In the genomic region with DNA sequence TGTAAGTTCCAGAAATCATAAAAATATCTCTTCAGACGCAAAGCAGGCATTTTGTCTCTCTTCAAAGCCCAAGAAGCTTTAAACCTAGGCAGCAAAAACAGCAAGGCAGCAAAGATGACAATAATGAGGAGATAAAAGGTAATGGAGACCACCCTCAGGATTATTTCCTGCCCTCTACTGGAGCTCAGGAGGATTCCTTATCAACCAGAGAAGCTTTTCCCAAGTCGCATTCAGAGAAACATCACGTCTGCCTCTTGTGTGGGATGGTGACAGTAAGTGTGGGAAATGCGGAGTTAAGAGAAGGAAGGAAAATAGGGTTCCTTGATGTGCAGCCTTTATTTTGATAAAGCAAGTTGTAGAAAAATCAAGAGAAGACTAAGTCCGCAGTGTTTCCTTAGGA, we compare ENCODE assay signal across 23 cellular contexts.
"Had no signal": no experiment of that assay in that cellular context is flagged by ENCODE, and none has a peak within 500 bp of the region (broad histone marks: within the 10 kb centered on the region; RNA-seq: fewer than 3 reads in every experiment).

No MANE protein-coding gene starts in this region.

- H3K27ac ChIP-seq: coronary artery, heart left ventricle, left ventricle myocardium inferior, neutrophil, right atrium auricular region, sigmoid colon, skin epidermis, stomach, suprapubic skin, thyroid gland, upper lobe of left lung, vagina had no signal

- H3K36me3 ChIP-seq: heart left ventricle, left ventricle myocardium inferior, neutrophil, right atrium auricular region, sigmoid colon, stomach, suprapubic skin, thyroid gland, upper lobe of left lung, vagina had no signal

- FAIRE-seq: frontal cortex, keratinocyte had no signal

- H3K4me1 ChIP-seq: heart left ventricle, left ventricle myocardium inferior, right atrium auricular region, sigmoid colon, stomach, suprapubic skin, thyroid gland, upper lobe of left lung, vagina had no signal

- H3K27me3 ChIP-seq: heart left ventricle, neutrophil, right atrium auricular region, sigmoid colon, stomach, suprapubic skin, thyroid gland, upper lobe of left lung, vagina had no signal

- H3K4me3 ChIP-seq: coronary artery, heart left ventricle, left ventricle myocardium inferior, lung, right atrium auricular region, sigmoid colon, skin epidermis, stomach, suprapubic skin, thyroid gland, upper lobe of left lung, vagina had no signal

- H3K9me3 ChIP-seq: neutrophil, sigmoid colon, stomach, suprapubic skin, thyroid gland, upper lobe of left lung, vagina had no signal

- ATAC-seq: heart left ventricle; stimulated activated naive B cell treated with anti-CD40 and anti-IgM and Interleukin-4, amounts not matched to agents 10 μg/mL and 1 μg/mL and 100 μg/mL, for 72 hours had no signal

- DNase-seq: effector CD4-positive, alpha-beta T cell; heart left ventricle; hippocampal formation; left ventricle myocardium inferior; mesenchymal stem cell; naive B cell; posterior cingulate gyrus; sigmoid colon; stimulated activated CD4-positive, alpha-beta T cell treated with anti-CD3 and anti-CD28 coated beads, Interleukin-2, amount 100 ng/mL, for 24 hours; stimulated activated CD4-positive, alpha-beta T cell treated with anti-CD3 and anti-CD28 coated beads, Interleukin-4, amount 100 ng/mL, for 4 hours; stimulated activated naive B cell treated with anti-CD40 and anti-IgM and Interleukin-4, amounts not matched to agents 10 μg/mL and 1 μg/mL and 100 μg/mL, for 72 hours; stomach; thyroid gland; upper lobe of left lung had no signal
